16 cellular contexts compared by ENCODE assay signal in genomic region chr9:90795084-90795483, GRCh38. TPM values are rescaled to one million over a fixed set of nuclear protein-coding genes. Genes with fewer than 3 reads are reported as not detected.
A peak's percentile ranks its signal among the peaks of the same experiment; 100 is the strongest.
DNase-seq lines count a peak whose midpoint lies in the region; ATAC-seq and TF ChIP-seq lines count a peak whose summit lies in the region.
"Had no signal": no experiment of that assay in that cellular context is flagged by ENCODE, and none has a peak within 500 bp of the region (broad histone marks: within the 10 kb centered on the region; RNA-seq: fewer than 3 reads in every experiment).

No MANE protein-coding gene starts in this region.

- no peak for TF ChIP-seq CTCF in OCI-LY7 (conservative IDR thresholded peaks at IDR 0.05; ENCODE audit: low read length)
- TF ChIP-seq CTCF in neutrophil (IDR thresholded peaks at IDR 0.05) = no peak

- POLR2A ChIA-PET in OCI-LY7 (lab: Charles Lee) = interaction anchor here (0.7 to 1.3 kb wide), 5 partner anchors 9 to 43 kb away, joined by 3 to 5 read pairs (median 3); no protein-coding TSS in a partner anchor

- no peaks in the 10 kb centered on the region for H3K9me2 ChIP-seq in OCI-LY7 (ENCODE audit: insufficient read depth, low read length)

- no TSS peak for BruUV-seq in OCI-LY7 (replicated peaks; lab: Mats Ljungman, UMichigan)

- H3K27me3 ChIP-seq in neutrophil = no peaks in the 10 kb centered on the region

- H3K4me2 ChIP-seq in OCI-LY7 (ENCODE audit: low read length) = peak overlapping the region; percentile 83

- intact Hi-C loops in OCI-LY7 (cut with micrococcal nuclease; ENCODE audit: unreplicated experiment) = no loop called here

- ATAC-seq in GM18498 (IDR thresholded peaks at IDR 0.05; ENCODE audit: unreplicated experiment) = peak; percentile 45
- ATAC-seq in HG02642 (IDR thresholded peaks at IDR 0.05; ENCODE audit: poor library complexity, unreplicated experiment) = peak; percentile 35
- ATAC-seq in HG02763 (IDR thresholded peaks at IDR 0.05; ENCODE audit: unreplicated experiment) = no peak
- ATAC-seq: gastroesophageal sphincter; natural killer cell treated with Interleukin-12 subunit alpha and Interleukin-12 subunit beta and Interleukin-15 and Interleukin-18, amount 100 ng/mL, for 72 hours had no signal

- H3K4me3 ChIP-seq in OCI-LY7 (ENCODE audit: low read depth, low read length, poor library complexity, severe bottlenecking) = peak overlapping the region; percentile 16
- H3K4me3 ChIP-seq in neutrophil (ENCODE audit: low read depth in 1 of 2, low read length in 1 of 2) = peak overlapping the region; percentile 32 to 35
- H3K4me3 ChIP-seq: gastroesophageal sphincter, lung had no signal

- H3K9me3 ChIP-seq in OCI-LY7 (ENCODE audit: low read length) (peaks cover 28% of the 10 kb centered on the region), neutrophil (no peaks in the 10 kb centered on the region)
- H3K9me3 ChIP-seq: gastroesophageal sphincter had no signal

- peak overlapping the region; percentile 88 for H3K27ac ChIP-seq in OCI-LY7 (ENCODE audit: low read depth, low read length, poor library complexity, severe bottlenecking)
- H3K27ac ChIP-seq in neutrophil = peak overlapping the region; percentile 97
- H3K27ac ChIP-seq: gastroesophageal sphincter, WERI-Rb-1 had no signal

- peaks cover 48% of the 10 kb centered on the region for H3K4me1 ChIP-seq in OCI-LY7 (ENCODE audit: insufficient read depth, low read length, poor library complexity, severe bottlenecking)
- peaks cover 60 to 63% of the 10 kb centered on the region in 2 experiments for H3K4me1 ChIP-seq in neutrophil (ENCODE audit: control insufficient read depth in 1 of 2, insufficient read depth in 1 of 2, low read depth in 1 of 2, low read length in 1 of 2)
- H3K4me1 ChIP-seq: gastroesophageal sphincter had no signal

- no peaks in the 10 kb centered on the region for H3K79me2 ChIP-seq in OCI-LY7 (ENCODE audit: insufficient read depth, low read depth, low read length)

- H4K20me1 ChIP-seq in OCI-LY7 (ENCODE audit: insufficient read depth, low read length) = no peaks in the 10 kb centered on the region

- no peaks in the 10 kb centered on the region; the same call in 1 of the 2 replicates for H3K36me3 ChIP-seq in OCI-LY7 (ENCODE audit: insufficient read depth, low read length)
- H3K36me3 ChIP-seq in neutrophil = no peaks in the 10 kb centered on the region
- H3K36me3 ChIP-seq: gastroesophageal sphincter, WERI-Rb-1 had no signal

- DNase-seq in OCI-LY7 (ENCODE audit: low spot score) (peak; percentile 58), HPDE6-E6E7 (ENCODE audit: extremely low spot score) (no peak), NCI-H345 (lab: John Stamatoyannopoulos, UW) (no peak), dermis blood vessel endothelial cell (no peak)
- DNase-seq: activated CD8-positive, alpha-beta memory T cell treated with anti-CD3 and anti-CD28 coated beads for 24 hours; DMS 273 treated with DMSO at 0.1 percent for 48 hours; NCI-H1694 treated with DMSO at 0.1 percent for 48 hours; NCI-H524 treated with DMSO at 0.1 percent for 48 hours; WERI-Rb-1 had no signal

- H2AFZ ChIP-seq in OCI-LY7 (ENCODE audit: low read length) = peak overlapping the region; percentile 97; the same call in 1 of the 2 replicates

- CTCF ChIA-PET in OCI-LY7 (lab: Charles Lee; ENCODE audit: unreplicated experiment) = interaction anchor here (0.6 kb wide), 1 partner anchor 37 kb away, joined by 3 read pairs; no protein-coding TSS in a partner anchor

RNA-seq across cellular contexts. Expression of gene SYK, which starts 6.5 kb away (rescaled TPM):
- total RNA-seq in OCI-LY7 (2014; rRNA removed; shearing (Covaris generic)) = 106 and 112 TPM in 2 replicates
- total RNA-seq in OCI-LY7 (2022) = 175 and 201 TPM in 2 replicates
- total RNA-seq in dermis blood vessel endothelial cell = under 0.01 TPM in 1 of 2 replicates, not detected in the other

Comparison
In these comparisons a context has a peak if more than half of its experiments do, and no peak if none do; other contexts are left out.
1. RNA of gene SYK, which starts 6.5 kb away (total RNA-seq): 106 to 201 TPM in OCI-LY7; under 0.01 TPM in dermis blood vessel endothelial cell; every median in the first group is over 100 times any median in the second.